In the genomic region with DNA sequence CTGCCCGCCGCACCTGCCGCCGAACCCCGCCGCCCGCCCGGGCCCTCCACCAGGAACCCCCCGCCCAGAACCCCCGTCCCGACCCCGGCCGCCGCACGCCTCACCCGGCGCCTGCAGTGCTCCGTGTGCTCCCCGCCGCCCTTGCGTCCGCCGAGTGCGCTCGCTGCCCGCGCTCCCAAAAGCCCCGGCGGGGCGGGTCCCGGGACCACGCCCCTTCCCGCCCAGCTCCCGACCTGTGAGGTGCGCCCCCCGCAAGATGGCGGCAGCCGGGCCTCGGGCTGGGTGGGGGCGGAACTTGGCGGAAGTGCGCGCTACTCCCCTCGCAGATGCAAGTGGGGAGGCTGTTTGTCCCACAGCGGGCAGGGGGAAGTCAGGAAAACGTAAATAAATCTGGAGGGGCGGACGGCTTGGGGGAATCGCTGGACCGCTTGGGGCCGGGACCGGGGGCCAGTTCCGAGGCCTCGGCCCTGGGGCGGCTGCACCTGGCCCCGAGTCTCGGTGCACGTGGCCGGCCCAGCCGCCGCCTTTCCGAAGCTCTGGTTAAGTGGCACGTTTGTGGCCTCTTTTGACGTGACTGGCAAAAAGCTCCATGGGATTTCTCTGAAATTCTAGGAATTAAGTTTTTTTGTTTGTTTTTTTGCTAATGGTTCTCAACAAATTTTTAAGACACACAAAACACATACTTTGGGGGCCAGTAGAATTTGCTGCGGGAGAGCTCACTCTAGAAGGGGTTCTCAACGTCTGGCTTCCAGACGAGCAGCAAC, we compare ENCODE assay signal across 8 cellular contexts. TPM values are rescaled to one million over a fixed set of nuclear protein-coding genes. Genes with fewer than 3 reads are reported as not detected.
DNase-seq lines count a peak whose midpoint lies in the region; ATAC-seq and TF ChIP-seq lines count a peak whose summit lies in the region.

A gene (minus strand): TSS at position 156 of the 764 bp plus-strand sequence. CDS start 1,275 bp downstream, outside the sequence.

- DNase-seq in AG10803 (ENCODE audit: low read depth) (peak; percentile 68), NCI-H774 (lab: John Stamatoyannopoulos, UW) (peak; percentile 89), memory B cell (ENCODE audit: low spot score in 2 of 2) (peak; percentile 77 to 87)
- peak; percentile 89 for DNase-seq in activated CD8-positive, alpha-beta T cell treated with anti-CD3 and anti-CD28 coated beads for 36 hours
- peak; percentile 78 to 82 (median 79) for DNase-seq in effector memory CD4-positive, alpha-beta T cell
- DNase-seq in stimulated activated CD8-positive, alpha-beta memory T cell treated with anti-CD3 and anti-CD28 coated beads, Interleukin-15, amount 100 ng/mL, for 1 hour (ENCODE audit: low read depth): peak; percentile 60

- H3K27ac Mint-ChIP-seq in activated CD8-positive, alpha-beta T cell treated with anti-CD3 and anti-CD28 coated beads for 36 hours: peak within 1 kb of the TSS; percentile 87
- peak within 1 kb of the TSS; percentile 100 for H3K27ac Mint-ChIP-seq in memory B cell

- peaks cover 36% of the 10 kb centered on the region for H3K4me1 Mint-ChIP-seq in activated CD8-positive, alpha-beta T cell treated with anti-CD3 and anti-CD28 coated beads for 36 hours (ENCODE audit: low read depth)
- peaks cover 23% of the 10 kb centered on the region for H3K4me1 Mint-ChIP-seq in memory B cell

- H3K27me3 ChIP-seq in effector memory CD4-positive, alpha-beta T cell (replicated peaks; ENCODE audit: control insufficient read depth, insufficient read depth, low read length, poor library complexity, severe bottlenecking): no peaks in the 10 kb centered on the region

- in situ Hi-C loops in GM18951 (cut with MboI; ENCODE audit: low sequenced_read_pairs, unreplicated experiment): no loop called here

- ATAC-seq in HG03159 (IDR thresholded peaks at IDR 0.05; ENCODE audit: unreplicated experiment) (peak; percentile 48), memory B cell (ENCODE audit: low read depth) (peak; percentile 63)
- peak; percentile 67 for ATAC-seq in activated CD8-positive, alpha-beta T cell treated with anti-CD3 and anti-CD28 coated beads for 36 hours

- no peaks in the 10 kb centered on the region for H3K9me3 ChIP-seq in effector memory CD4-positive, alpha-beta T cell (ENCODE audit: control insufficient read depth, low read length)

- H3K27ac ChIP-seq in effector memory CD4-positive, alpha-beta T cell (ENCODE audit: insufficient read depth, low read length, poor library complexity, severe bottlenecking): peak within 1 kb of the TSS; percentile 97

- H3K9me3 Mint-ChIP-seq in activated CD8-positive, alpha-beta T cell treated with anti-CD3 and anti-CD28 coated beads for 36 hours: peaks cover 4% of the 10 kb centered on the region
- H3K9me3 Mint-ChIP-seq in memory B cell: no peaks in the 10 kb centered on the region

- H3K4me3 Mint-ChIP-seq in activated CD8-positive, alpha-beta T cell treated with anti-CD3 and anti-CD28 coated beads for 36 hours: peak within 1 kb of the TSS; percentile 87
- H3K4me3 Mint-ChIP-seq in memory B cell: peak within 1 kb of the TSS; percentile 98

- peaks cover 21% of the 10 kb centered on the region for H3K4me1 ChIP-seq in effector memory CD4-positive, alpha-beta T cell (ENCODE audit: control insufficient read depth, insufficient read depth, low read length, poor library complexity, severe bottlenecking)

- POLR2A ChIA-PET in activated CD8-positive, alpha-beta T cell treated with anti-CD3 and anti-CD28 coated beads for 36 hours (lab: Charles Lee): interaction anchor here (0.8 to 4.2 kb wide), 6 partner anchors 12 to 50 kb away, joined by 3 to 22 read pairs (median 7); no protein-coding TSS in a partner anchor

- CTCF ChIA-PET in activated CD8-positive, alpha-beta T cell treated with anti-CD3 and anti-CD28 coated beads for 36 hours (lab: Charles Lee): interaction anchor here (0.6 to 1.7 kb wide), 8 partner anchors 11 to 315 kb away, joined by 3 to 9 read pairs (median 3); no protein-coding TSS in a partner anchor

- peak; percentile 98 for TF ChIP-seq POLR2A in GM18951 (IDR thresholded peaks at IDR 0.05; ENCODE audit: extremely low read depth, insufficient read depth, insufficient read length)

- H3K4me3 ChIP-seq in AG10803 (ENCODE audit: low read length): peak within 1 kb of the TSS; percentile 87
- peak within 1 kb of the TSS; percentile 73 for H3K4me3 ChIP-seq in effector memory CD4-positive, alpha-beta T cell (ENCODE audit: insufficient read depth, low read depth, low read length, poor library complexity, severe bottlenecking)

- no peaks in the 10 kb centered on the region for H3K36me3 ChIP-seq in effector memory CD4-positive, alpha-beta T cell (ENCODE audit: control insufficient read depth, insufficient read depth, low read length)

- intact Hi-C loops in activated CD8-positive, alpha-beta T cell treated with anti-CD3 and anti-CD28 coated beads for 36 hours (cut with micrococcal nuclease): loop anchor here (5.0 kb wide), 3 partner anchors 48 to 102 kb away; no protein-coding TSS in a partner anchor

- peaks cover 39% of the 10 kb centered on the region for H3K36me3 Mint-ChIP-seq in activated CD8-positive, alpha-beta T cell treated with anti-CD3 and anti-CD28 coated beads for 36 hours (ENCODE audit: low read depth)
- peaks cover 27% of the 10 kb centered on the region for H3K36me3 Mint-ChIP-seq in memory B cell

- no peaks in the 10 kb centered on the region for H3K27me3 Mint-ChIP-seq in activated CD8-positive, alpha-beta T cell treated with anti-CD3 and anti-CD28 coated beads for 36 hours
- no peaks in the 10 kb centered on the region for H3K27me3 Mint-ChIP-seq in memory B cell

- TF ChIP-seq CTCF in AG10803 (conservative IDR thresholded peaks at IDR 0.05; ENCODE audit: low read length): no peak
- TF ChIP-seq CTCF in activated CD8-positive, alpha-beta T cell treated with anti-CD3 and anti-CD28 coated beads for 36 hours (IDR thresholded peaks at IDR 0.05): no peak

RNA-seq across cellular contexts. Expression of the gene that starts here (rescaled TPM):
- 100 to 1,000 TPM; 199 to 206 TPM for total RNA-seq in activated CD8-positive, alpha-beta T cell treated with anti-CD3 and anti-CD28 coated beads for 36 hours

Comparison
In these comparisons a context has a peak if more than half of its experiments do, and no peak if none do; other contexts are left out.
1. Peak in every context shown above with its lines: DNase-seq, ATAC-seq, H3K4me3 ChIP-seq and H3K27ac ChIP-seq.